ENCODE assay signal across 8 cellular contexts in the genomic region with DNA sequence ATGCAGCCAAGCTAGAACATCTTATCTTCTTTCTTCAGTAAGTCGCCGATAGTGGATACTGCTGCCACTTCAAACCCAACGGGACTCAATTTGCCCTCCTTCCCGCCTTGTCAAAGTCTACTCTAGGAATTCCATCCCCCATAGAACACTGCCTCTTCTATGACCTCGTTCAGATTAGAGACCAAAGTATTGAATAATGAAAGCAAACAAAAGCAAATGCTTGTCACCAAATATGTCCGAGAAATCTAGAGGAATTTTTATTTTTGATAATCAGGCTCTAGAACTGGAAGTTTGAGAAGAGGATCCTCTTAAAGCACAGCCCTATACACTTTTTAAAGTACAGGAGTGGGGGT. TPM values are rescaled to one million over a fixed set of nuclear protein-coding genes. Genes with fewer than 3 reads are reported as not detected.
A peak's percentile ranks its signal among the peaks of the same experiment; 100 is the strongest.
DNase-seq lines count a peak whose midpoint lies in the region; ATAC-seq, FAIRE-seq and TF ChIP-seq lines count a peak whose summit lies in the region.

No MANE protein-coding gene starts in this region.

- WGBS in HepG2 (ENCODE audit: low lambda C conversion rate) = 4% methylated on average over 6 of the region's 6 CpGs
- WGBS in transverse colon (ENCODE audit: low coverage in 1 of 2), 2 donors = 0 to 8% methylated on average over 1 to 6 of the region's 6 CpGs

- peak overlapping the region; percentile 83 for H3K4me2 ChIP-seq in HepG2 (ENCODE audit: low read depth, low read length)

- no peak for FAIRE-seq in HepG2 (lab: Jason Lieb, UNC)

- peak overlapping the region; percentile 52 for H2AFZ ChIP-seq in HepG2 (ENCODE audit: low read length)

- no peak overlapping the region for H3K27ac ChIP-seq in cardiac muscle cell
- peak overlapping the region; percentile 48 for H3K27ac ChIP-seq in HepG2 (ENCODE audit: extremely low read length, insufficient read depth, low read length)
- peak overlapping the region; percentile 84 to 97 (median 96) for H3K27ac ChIP-seq in transverse colon

- POLR2A ChIA-PET in HepG2 (lab: Yijun Ruan, JAX) = interaction anchor here (1.0 kb wide), 1 partner anchor 11 kb away, joined by 3 read pairs; no protein-coding TSS in a partner anchor

- H3K9me3 ChIP-seq in cardiac muscle cell (ENCODE audit: low read depth) (no peaks in the 10 kb centered on the region), HepG2 (ENCODE audit: low read length) (no peaks in the 10 kb centered on the region), transverse colon (no peaks in the 10 kb centered on the region)

- H3K27me3 ChIP-seq in cardiac muscle cell (no peaks in the 10 kb centered on the region), HepG2 (ENCODE audit: control insufficient read depth in 1 of 2, insufficient read depth in 2 of 2, low read length in 2 of 2) (no peaks in the 10 kb centered on the region; a peak in 1 of 5 replicates), transverse colon (no peaks in the 10 kb centered on the region)

- TF ChIP-seq EP300 in HepG2 (IDR thresholded peaks at IDR 0.05; ENCODE audit: low read depth in 2 of 2, low read length in 2 of 2) (no peak), HepG2 (CRISPR knock-in tag; IDR thresholded peaks at IDR 0.05; ENCODE audit: borderline replicate concordance) (no peak), transverse colon (IDR thresholded peaks at IDR 0.05; ENCODE audit: low read depth) (no peak)

- H3K36me3 ChIP-seq in cardiac muscle cell (peaks cover 11% of the 10 kb centered on the region), HepG2 (replicated peaks in 1 of 2; ENCODE audit: control insufficient read depth in 1 of 2, insufficient read depth in 2 of 2, low read length in 2 of 2) (peaks cover 2 to 6% of the 10 kb centered on the region in 2 experiments), transverse colon (peaks cover 0 to 13% (median 6%) of the 10 kb centered on the region in 4 donors)

- DNase-seq in cardiac muscle cell (ENCODE audit: low read depth in 1 of 2, low spot score in 1 of 2) (peak in 1 of 2 donors; percentile 11), left cardiac atrium (no peak), amniotic epithelial cell (ENCODE audit: low read depth) (peak; percentile 7), HepG2 (ENCODE audit: low spot score) (peak; percentile 26), transverse colon (no peak), RKO (ENCODE audit: low spot score) (no peak)

- CTCF ChIA-PET in HepG2 (lab: Yijun Ruan, JAX; ENCODE audit: low intra/inter-chr PET ratio, low total read pairs) = no interaction called here

- H3K4me3 ChIP-seq in cardiac muscle cell (peak overlapping the region; percentile 97), HepG2 (replicated peaks in 1 of 3; ENCODE audit: insufficient read depth in 1 of 3, low read depth in 2 of 3, low read length in 3 of 3) (peak overlapping the region; percentile 62 to 97 (median 77)), transverse colon (peak overlapping the region; percentile 71 to 95 (median 88))

- H3K79me2 ChIP-seq in HepG2 (ENCODE audit: insufficient read depth, low read length) = peaks cover 45% of the 10 kb centered on the region

- H3K9ac ChIP-seq in HepG2 (ENCODE audit: insufficient read depth, low read depth, low read length) = peak overlapping the region; percentile 69

- TSS peak; percentile 70 for BruUV-seq in HepG2 (replicated peaks; lab: Mats Ljungman, UMichigan)

- H4K20me1 ChIP-seq in HepG2 (ENCODE audit: insufficient read depth, low read length) = no peaks in the 10 kb centered on the region

- in situ Hi-C loops in HepG2 (cut with HindIII; ENCODE audit: extremely low pct_ligation_motif_present, low pct_unique_long_range_greater_than_20kb) = no loop called here
- in situ Hi-C loops in transverse colon (cut with MboI; ENCODE audit: low pct_ligation_motif_present in 1 of 4, low pct_unique_long_range_greater_than_20kb in 1 of 4, low sequenced_read_pairs in 3 of 4) = no loop called here

- TF ChIP-seq POLR2A in HepG2 (IDR thresholded peaks at IDR 0.05; ENCODE audit: insufficient read depth in 1 of 2, low read depth in 2 of 2, low read length in 2 of 2) (no peak), transverse colon (IDR thresholded peaks at IDR 0.05) (no peak)

- H3K4me1 ChIP-seq in cardiac muscle cell (ENCODE audit: low read depth) = peaks cover 10% of the 10 kb centered on the region
- peaks cover 59% of the 10 kb centered on the region for H3K4me1 ChIP-seq in HepG2 (ENCODE audit: insufficient read depth, low read length)
- H3K4me1 ChIP-seq in transverse colon = peaks cover 12 to 46% (median 32%) of the 10 kb centered on the region in 4 donors

- TF ChIP-seq CTCF in cardiac muscle cell (IDR thresholded peaks at IDR 0.05; ENCODE audit: low read depth, low read length) (no peak), HepG2 (CRISPR knock-in tag; IDR thresholded peaks at IDR 0.05) (no peak), transverse colon (IDR thresholded peaks at IDR 0.05) (no peak)

- TF ChIP-seq RAD21 in HepG2 (CRISPR knock-in tag; IDR thresholded peaks at IDR 0.05) = no peak

- ATAC-seq in left cardiac atrium (no peak), HepG2 (no peak), HG03097 (IDR thresholded peaks at IDR 0.05; ENCODE audit: low FRiP score, unreplicated experiment) (no peak), HG02870 (IDR thresholded peaks at IDR 0.05; ENCODE audit: unreplicated experiment) (no peak)

- intact Hi-C loops in left cardiac atrium (cut with DNase I) = no loop called here
- intact Hi-C loops in HepG2 (cut with micrococcal nuclease; ENCODE audit: unreplicated experiment) = loop anchor here (5.0 kb wide), 1 partner anchor 717 kb away; the partner anchor contains the start of gene PABPC4
- intact Hi-C loops in transverse colon (cut with DNase I; ENCODE audit: low total_unique reads) = no loop called here

RNA-seq across cellular contexts. Expression of gene RRAGC, which starts 0.9 kb away (rescaled TPM):
- total RNA-seq in cardiac muscle cell = 3.7 and 5.3 TPM in 2 replicates
- polyA plus RNA-seq in cardiac muscle cell = 10.3 and 13.7 TPM in 2 replicates
- 10 to 100 TPM; 20.9 to 21.3 TPM for total RNA-seq in left cardiac atrium
- 7.6 and 15.4 TPM in 2 replicates for total RNA-seq in HepG2 (2016; rRNA removed; fragmentation: Illumina TruSeq; extraction: Trizol)
- total RNA-seq in HepG2 (2016; cell fraction: cytosol; rRNA removed; fragmentation: Illumina TruSeq; extraction: Trizol; ENCODE audit: low read depth) = 1.3 and 1.9 TPM in 2 replicates
- total RNA-seq in HepG2 (2016; cell fraction: insoluble cytoplasmic fraction; rRNA removed; fragmentation: Illumina TruSeq; extraction: Trizol) = 7.2 and 15.3 TPM in 2 replicates
- 9.7 and 10.7 TPM in 2 replicates for total RNA-seq in HepG2 (2016; cell fraction: membrane; rRNA removed; fragmentation: Illumina TruSeq; extraction: Trizol)
- 9.1 and 9.3 TPM in 2 replicates for total RNA-seq in HepG2 (2016; cell fraction: nucleus; rRNA removed; fragmentation: Illumina TruSeq; extraction: Trizol)
- polyA plus RNA-seq in HepG2 (2011; rRNA removed) = 6.4 and 8.0 TPM in 2 replicates
- 3.0 and 5.7 TPM in 2 replicates for polyA plus RNA-seq in HepG2 (2011; cell fraction: cytosol; rRNA removed)
- polyA plus RNA-seq in HepG2 (2011; cell fraction: nucleus; rRNA removed) = 1.9 and 3.1 TPM in 2 replicates
- polyA plus RNA-seq in HepG2 (2012) = 9.8 TPM in 2 replicates
- 2.5 and 2.7 TPM in 2 replicates for polyA plus RNA-seq in HepG2 (2016; cell fraction: cytosol; fragmentation: Illumina TruSeq; extraction: Trizol; ENCODE audit: low read depth)
- polyA plus RNA-seq in HepG2 (2016; cell fraction: insoluble cytoplasmic fraction; fragmentation: Illumina TruSeq; extraction: Trizol; ENCODE audit: low read depth) = 19.5 and 20.8 TPM in 2 replicates
- 8.9 and 9.1 TPM in 2 replicates for polyA plus RNA-seq in HepG2 (2016; cell fraction: membrane; fragmentation: Illumina TruSeq; extraction: Trizol; ENCODE audit: low read depth)
- 14.3 and 14.5 TPM in 2 replicates for polyA plus RNA-seq in HepG2 (2016; cell fraction: nucleus; fragmentation: Illumina TruSeq; extraction: Trizol; ENCODE audit: insufficient read depth, low read depth)
- polyA minus RNA-seq in HepG2 (2011; rRNA and poly(A)+ RNA removed; ENCODE audit: low replicate concordance) = 2.3 and 4.8 TPM in 2 replicates
- 3.9 and 4.6 TPM in 2 replicates for polyA minus RNA-seq in HepG2 (2011; cell fraction: cytosol; rRNA and poly(A)+ RNA removed)
- 6.1 and 7.0 TPM in 2 replicates for polyA minus RNA-seq in HepG2 (2011; cell fraction: nucleus; rRNA and poly(A)+ RNA removed)
- total RNA-seq in transverse colon = 10 to 100 TPM in 3 of 4 donors, 1 to 10 TPM in 1; 10.0 to 25.0 (median 21.9) TPM

RNA-seq across cellular contexts. Expression of gene MYCBP, which starts 12.7 kb away (rescaled TPM):
- 8.8 and 22.9 TPM in 2 replicates for total RNA-seq in cardiac muscle cell
- polyA plus RNA-seq in cardiac muscle cell = 51.8 and 66.9 TPM in 2 replicates
- total RNA-seq in left cardiac atrium = 10 to 100 TPM; 11.5 to 14.8 TPM
- total RNA-seq in HepG2 (2016; rRNA removed; fragmentation: Illumina TruSeq; extraction: Trizol) = 30.4 and 48.0 TPM in 2 replicates
- 10.0 and 12.2 TPM in 2 replicates for total RNA-seq in HepG2 (2016; cell fraction: cytosol; rRNA removed; fragmentation: Illumina TruSeq; extraction: Trizol; ENCODE audit: low read depth)
- 33.3 and 50.7 TPM in 2 replicates for total RNA-seq in HepG2 (2016; cell fraction: insoluble cytoplasmic fraction; rRNA removed; fragmentation: Illumina TruSeq; extraction: Trizol)
- 22.0 and 23.3 TPM in 2 replicates for total RNA-seq in HepG2 (2016; cell fraction: membrane; rRNA removed; fragmentation: Illumina TruSeq; extraction: Trizol)
- total RNA-seq in HepG2 (2016; cell fraction: nucleus; rRNA removed; fragmentation: Illumina TruSeq; extraction: Trizol) = 10.0 and 11.9 TPM in 2 replicates
- 7.3 and 11.4 TPM in 2 replicates for polyA plus RNA-seq in HepG2 (2011; rRNA removed)
- polyA plus RNA-seq in HepG2 (2011; cell fraction: cytosol; rRNA removed) = 5.2 and 7.3 TPM in 2 replicates
- 3.1 TPM in 2 replicates for polyA plus RNA-seq in HepG2 (2011; cell fraction: nucleus; rRNA removed)
- 8.4 and 13.0 TPM in 2 replicates for polyA plus RNA-seq in HepG2 (2012)
- 9.9 and 14.2 TPM in 2 replicates for polyA plus RNA-seq in HepG2 (2016; cell fraction: cytosol; fragmentation: Illumina TruSeq; extraction: Trizol; ENCODE audit: low read depth)
- 42.9 and 47.5 TPM in 2 replicates for polyA plus RNA-seq in HepG2 (2016; cell fraction: insoluble cytoplasmic fraction; fragmentation: Illumina TruSeq; extraction: Trizol; ENCODE audit: low read depth)
- polyA plus RNA-seq in HepG2 (2016; cell fraction: membrane; fragmentation: Illumina TruSeq; extraction: Trizol; ENCODE audit: low read depth) = 16.2 and 19.1 TPM in 2 replicates
- polyA plus RNA-seq in HepG2 (2016; cell fraction: nucleus; fragmentation: Illumina TruSeq; extraction: Trizol; ENCODE audit: insufficient read depth, low read depth) = 19.6 and 22.1 TPM in 2 replicates
- 6.1 and 15.7 TPM in 2 replicates for polyA minus RNA-seq in HepG2 (2011; rRNA and poly(A)+ RNA removed; ENCODE audit: low replicate concordance)
- polyA minus RNA-seq in HepG2 (2011; cell fraction: cytosol; rRNA and poly(A)+ RNA removed) = 3.9 and 4.5 TPM in 2 replicates
- 2.8 and 3.1 TPM in 2 replicates for polyA minus RNA-seq in HepG2 (2011; cell fraction: nucleus; rRNA and poly(A)+ RNA removed)
- total RNA-seq in transverse colon = 10 to 100 TPM in 2 of 4 donors, 1 to 10 TPM in 2; 2.2 to 24.3 (median 16.2) TPM

RNA-seq across cellular contexts. Expression of gene GJA9, which starts 20.9 kb away (rescaled TPM):
- total RNA-seq in cardiac muscle cell = not detected in 2 replicates
- polyA plus RNA-seq in cardiac muscle cell = not detected in 2 replicates
- not detected for total RNA-seq in left cardiac atrium
- total RNA-seq in HepG2 (2016; rRNA removed; fragmentation: Illumina TruSeq; extraction: Trizol) = 0.13 and 0.14 TPM in 2 replicates
- total RNA-seq in HepG2 (2016; cell fraction: cytosol; rRNA removed; fragmentation: Illumina TruSeq; extraction: Trizol; ENCODE audit: low read depth) = not detected in 2 replicates
- 0.17 and 0.22 TPM in 2 replicates for total RNA-seq in HepG2 (2016; cell fraction: insoluble cytoplasmic fraction; rRNA removed; fragmentation: Illumina TruSeq; extraction: Trizol)
- total RNA-seq in HepG2 (2016; cell fraction: membrane; rRNA removed; fragmentation: Illumina TruSeq; extraction: Trizol) = 0.09 and 0.10 TPM in 2 replicates
- total RNA-seq in HepG2 (2016; cell fraction: nucleus; rRNA removed; fragmentation: Illumina TruSeq; extraction: Trizol) = 0.28 TPM in 1 of 2 replicates, not detected in the other
- polyA plus RNA-seq in HepG2 (2011; rRNA removed) = 0.08 TPM in 1 of 2 replicates, not detected in the other
- 0.03 and 0.06 TPM in 2 replicates for polyA plus RNA-seq in HepG2 (2011; cell fraction: cytosol; rRNA removed)
- polyA plus RNA-seq in HepG2 (2011; cell fraction: nucleus; rRNA removed) = not detected in 2 replicates
- 0.15 TPM in 1 of 2 replicates, not detected in the other for polyA plus RNA-seq in HepG2 (2012)
- polyA plus RNA-seq in HepG2 (2016; cell fraction: cytosol; fragmentation: Illumina TruSeq; extraction: Trizol; ENCODE audit: low read depth) = not detected in 2 replicates
- 0.13 and 0.21 TPM in 2 replicates for polyA plus RNA-seq in HepG2 (2016; cell fraction: insoluble cytoplasmic fraction; fragmentation: Illumina TruSeq; extraction: Trizol; ENCODE audit: low read depth)
- not detected in 2 replicates for polyA plus RNA-seq in HepG2 (2016; cell fraction: membrane; fragmentation: Illumina TruSeq; extraction: Trizol; ENCODE audit: low read depth)
- 0.56 TPM in 1 of 2 replicates, not detected in the other for polyA plus RNA-seq in HepG2 (2016; cell fraction: nucleus; fragmentation: Illumina TruSeq; extraction: Trizol; ENCODE audit: insufficient read depth, low read depth)
- polyA minus RNA-seq in HepG2 (2011; rRNA and poly(A)+ RNA removed; ENCODE audit: low replicate concordance) = not detected in 2 replicates
- polyA minus RNA-seq in HepG2 (2011; cell fraction: cytosol; rRNA and poly(A)+ RNA removed) = not detected in 2 replicates
- polyA minus RNA-seq in HepG2 (2011; cell fraction: nucleus; rRNA and poly(A)+ RNA removed) = 0.39 TPM in 1 of 2 replicates, not detected in the other
- total RNA-seq in transverse colon = 1 to 10 TPM in 1 of 4 donors, under 1 TPM in 1, not detected in 2; 0.41 to 1.6 TPM

Comparison
In these comparisons a context has a peak if more than half of its experiments do, and no peak if none do; other contexts are left out.
1. DNase-seq: peak in amniotic epithelial cell (single experiment) and HepG2 (single experiment); none in left cardiac atrium (single experiment), transverse colon (single experiment) and RKO (single experiment).
2. Peak in every context shown above with its lines, with median percentiles within 50 percentile points of each other: H3K4me3 ChIP-seq.